Comparison of ENCODE assay signal across 11 cellular contexts in the genomic region with DNA sequence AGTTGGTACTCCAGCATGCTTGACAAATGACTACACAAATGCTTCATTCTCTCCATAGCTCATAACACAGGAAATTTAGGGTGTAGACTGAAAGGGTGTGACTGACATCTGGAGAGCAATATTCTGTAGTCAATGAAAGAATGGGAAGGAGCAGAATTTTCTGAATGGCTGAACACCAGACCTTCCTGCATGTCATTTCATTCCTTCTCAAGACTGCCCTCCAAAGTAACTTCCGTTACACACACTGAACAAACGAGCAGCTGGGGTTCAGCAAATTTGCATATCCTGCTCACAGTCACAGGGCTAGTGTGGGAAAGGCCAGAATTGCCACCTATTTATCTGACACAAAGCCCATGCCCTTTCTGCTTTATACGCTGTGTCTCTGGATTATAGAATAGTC.
DNase-seq lines count a peak whose midpoint lies in the region; ATAC-seq and TF ChIP-seq lines count a peak whose summit lies in the region.
"Had no signal": no experiment of that assay in that cellular context is flagged by ENCODE, and none has a peak within 500 bp of the region (broad histone marks: within the 10 kb centered on the region; RNA-seq: fewer than 3 reads in every experiment).

No MANE protein-coding gene starts in this region.

- DNase-seq in NCI-H2227 treated with DMSO at 0.1 percent for 48 hours (lab: John Stamatoyannopoulos, UW) = no peak
- DNase-seq in activated CD4-positive, alpha-beta T cell treated with anti-CD3 and anti-CD28 coated beads, Interleukin-2, amount 50 U/mL, for 4 hours = no peak
- DNase-seq in NCI-H128 (lab: John Stamatoyannopoulos, UW; ENCODE audit: unreplicated experiment) = no peak
- DNase-seq in NCI-H1417 (lab: John Stamatoyannopoulos, UW) = no peak
- DNase-seq: EL, esophagus squamous epithelium, T-cell had no signal

- ATAC-seq in GM18505 (IDR thresholded peaks at IDR 0.05; ENCODE audit: unreplicated experiment) (peak; percentile 99), GM21381 (IDR thresholded peaks at IDR 0.05; ENCODE audit: unreplicated experiment) (peak; percentile 99), HG03139 (IDR thresholded peaks at IDR 0.05; ENCODE audit: unreplicated experiment) (peak; percentile 99), esophagus mucosa (peak; percentile 18)

- no peak for TF ChIP-seq POLR2A in GM18505 (IDR thresholded peaks at IDR 0.05; ENCODE audit: borderline replicate concordance, extremely low read depth, insufficient read depth, insufficient read length)

Comparison
In these comparisons a context has a peak if more than half of its experiments do, and no peak if none do; other contexts are left out.
1. ATAC-seq: peak in every context shown above with its lines; median percentile 99 in GM18505; 99 in GM21381; 99 in HG03139; 18 in esophagus mucosa.